In the genomic region with DNA sequence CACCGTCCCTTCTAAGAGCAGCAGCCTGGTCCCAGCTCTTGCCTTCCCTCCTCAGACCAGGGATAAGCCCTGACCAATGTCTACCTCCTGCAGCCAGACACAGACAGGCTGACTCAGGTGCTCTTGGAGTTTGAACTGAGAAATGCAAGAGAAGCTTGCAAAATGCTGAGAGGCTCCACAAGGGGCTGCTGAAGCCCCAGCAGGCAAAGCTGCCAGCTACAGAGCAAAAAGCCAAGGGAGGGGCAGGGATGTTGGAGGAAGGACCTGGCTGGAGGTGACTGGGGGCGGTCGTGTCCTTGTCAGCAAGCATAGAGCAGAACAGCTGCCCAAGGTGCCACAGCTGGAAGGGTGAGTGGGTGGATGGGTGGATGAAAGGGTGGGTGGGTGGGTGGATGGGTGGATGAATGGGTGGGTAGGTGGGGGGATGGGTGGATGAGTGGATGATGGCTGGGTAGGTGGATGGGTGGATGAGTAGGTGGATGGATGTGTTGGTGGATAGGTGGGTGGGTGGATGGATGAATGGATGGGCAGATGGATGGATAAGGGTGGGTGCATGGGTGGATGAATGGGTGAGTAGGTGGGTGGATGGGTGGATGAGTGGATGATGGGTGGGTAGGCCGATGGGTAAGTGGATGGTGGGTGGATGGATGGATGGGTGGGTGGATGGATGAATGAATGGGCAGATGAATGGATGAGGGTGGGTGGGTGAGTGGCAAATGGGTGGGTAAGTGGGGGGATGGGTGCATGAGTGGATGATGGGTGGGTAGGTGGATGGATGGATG, we compare ENCODE assay signal across 14 cellular contexts. TPM values are rescaled to one million over a fixed set of nuclear protein-coding genes. Genes with fewer than 3 reads are reported as not detected.
DNase-seq lines count a peak whose midpoint lies in the region; ATAC-seq and TF ChIP-seq lines count a peak whose summit lies in the region.
"Had no signal": no experiment of that assay in that cellular context is flagged by ENCODE, and none has a peak within 500 bp of the region (broad histone marks: within the 10 kb centered on the region; RNA-seq: fewer than 3 reads in every experiment).

No MANE protein-coding gene starts in this region.

- H3K4me1 ChIP-seq in heart left ventricle (peaks cover 27 to 64% (median 49%) of the 10 kb centered on the region in 12 donors), Panc1 (ENCODE audit: control insufficient read depth, insufficient read depth, low read length) (peaks cover 51% of the 10 kb centered on the region)

- in situ Hi-C loops in Panc1 (cut with HindIII; ENCODE audit: low pct_unique_long_range_greater_than_20kb, low sequenced_read_pairs): no loop called here

- H3K36me3 ChIP-seq in heart left ventricle: no peaks in the 10 kb centered on the region
- H3K36me3 ChIP-seq in Panc1 (ENCODE audit: control insufficient read depth, insufficient read depth, low read length): peaks cover 5% of the 10 kb centered on the region; the same call in 1 of the 2 replicates
- H3K36me3 ChIP-seq: esophagus squamous epithelium, HAP-1, right lobe of liver had no signal

- no peak for TF ChIP-seq CTCF in heart left ventricle (IDR thresholded peaks at IDR 0.05)
- peak; percentile 23; the same call in 1 of the 2 replicates for TF ChIP-seq CTCF in Panc1 (IDR thresholded peaks at IDR 0.05)
- TF ChIP-seq CTCF in choroid plexus epithelial cell (conservative IDR thresholded peaks at IDR 0.05; ENCODE audit: low read depth, low read length): peak; percentile 35

- DNase-seq in heart left ventricle (peak in 3 of 5 donors; percentile 5 to 55 (median 25)), left cardiac atrium (no peak), Panc1 (ENCODE audit: low read depth, low spot score) (no peak), choroid plexus epithelial cell (ENCODE audit: low read depth) (peak; percentile 39), NCI-H1092 (lab: John Stamatoyannopoulos, UW) (no peak), NCI-H1694 (lab: John Stamatoyannopoulos, UW) (no peak), NCI-H1105 (lab: John Stamatoyannopoulos, UW) (no peak)
- DNase-seq: activated T-cell treated with anti-CD3 and anti-CD28 coated beads, Interleukin-2, amount 50 U/mL, for 48 hours; cerebellar nuclear complex; esophagus squamous epithelium; NCI-H2081 treated with DMSO at 0.1 percent for 48 hours had no signal

- BruUV-seq in Panc1 (replicated peaks; lab: Mats Ljungman, UMichigan): no TSS peak

- H3K4me3 ChIP-seq in heart left ventricle (no peak overlapping the region), Panc1 (ENCODE audit: low read depth in 2 of 2, low read length in 2 of 2) (no peak overlapping the region), choroid plexus epithelial cell (ENCODE audit: low read depth, low read length) (no peak overlapping the region)
- H3K4me3 ChIP-seq: esophagus squamous epithelium, HAP-1, right lobe of liver had no signal

- H3K27me3 ChIP-seq in heart left ventricle (no peaks in the 10 kb centered on the region), Panc1 (ENCODE audit: control insufficient read depth, insufficient read depth, low read length) (no peaks in the 10 kb centered on the region)
- H3K27me3 ChIP-seq: esophagus squamous epithelium, right lobe of liver had no signal

- 80 to 83% (median 81%) methylated on average over 4 of the region's 4 CpGs for WGBS in heart left ventricle, 4 donors

- intact Hi-C loops in heart left ventricle (cut with DNase I): no loop called here
- intact Hi-C loops in left cardiac atrium (cut with DNase I): no loop called here
- intact Hi-C loops in Panc1 (cut with micrococcal nuclease; ENCODE audit: unreplicated experiment): no loop called here

- H3K9me3 ChIP-seq in heart left ventricle (no peaks in the 10 kb centered on the region), Panc1 (ENCODE audit: control insufficient read depth, insufficient read depth, low read depth, low read length) (no peaks in the 10 kb centered on the region)
- H3K9me3 ChIP-seq: esophagus squamous epithelium, HAP-1, right lobe of liver had no signal

- TF ChIP-seq POLR2A in heart left ventricle (IDR thresholded peaks at IDR 0.05): no peak

- no peak for ATAC-seq in heart left ventricle
- ATAC-seq in left cardiac atrium: no peak
- no peak for ATAC-seq in Panc1
- ATAC-seq in activated CD4-positive, CD25-positive, alpha-beta regulatory T cell treated with anti-CD3 and anti-CD28 coated beads, Interleukin-2, amount 50 U/mL, for 24 hours: no peak
- ATAC-seq: right lobe of liver had no signal

- POLR2A ChIA-PET in Panc1 (lab: Charles Lee): no interaction called here

- CTCF ChIA-PET in Panc1 (lab: Charles Lee): no interaction called here

- no peak overlapping the region for H3K27ac ChIP-seq in heart left ventricle
- peak overlapping the region; percentile 97; the same call in 1 of the 2 replicates for H3K27ac ChIP-seq in Panc1 (ENCODE audit: low read length)
- H3K27ac ChIP-seq: right lobe of liver had no signal

RNA-seq across cellular contexts. Expression of gene INF2, which starts 4.0 kb away (rescaled TPM):
- total RNA-seq in heart left ventricle (10 to 100 TPM; 26.0 to 58.9 (median 28.8) TPM), left cardiac atrium (10 to 100 TPM; 44.4 to 44.7 TPM), Panc1 (2021; ENCODE audit: unreplicated experiment) (195 TPM)
- 10 to 100 TPM; 27.3 to 32.5 TPM for polyA plus RNA-seq in heart left ventricle
- polyA plus RNA-seq in Panc1 (2012; ENCODE audit: insufficient read length): 179 TPM

RNA-seq across cellular contexts. Expression of gene ADSS1, which starts 38.6 kb away (rescaled TPM):
- 100 to 1,000 TPM in 8 of 9 donors, 10 to 100 TPM in 1; 78.9 to 247 (median 160) TPM for total RNA-seq in heart left ventricle
- polyA plus RNA-seq in heart left ventricle: 100 to 1,000 TPM in 1 of 2 donors, 10 to 100 TPM in 1; 64.7 to 258 TPM
- 100 to 1,000 TPM in 1 of 2 donors, 10 to 100 TPM in 1; 86.2 to 102 TPM for total RNA-seq in left cardiac atrium
- 9.4 TPM for total RNA-seq in Panc1 (2021; ENCODE audit: unreplicated experiment)
- polyA plus RNA-seq in Panc1 (2012; ENCODE audit: insufficient read length): 15.6 TPM

Comparison
In these comparisons a context has a peak if more than half of its experiments do, and no peak if none do; other contexts are left out.
1. DNase-seq: peak in heart left ventricle (3 of 5) and choroid plexus epithelial cell (single experiment); none in left cardiac atrium (single experiment), Panc1 (single experiment), NCI-H1092 (single experiment), NCI-H1694 (single experiment) and NCI-H1105 (single experiment).
2. CTCF ChIP-seq: peak in Panc1 (single experiment) and choroid plexus epithelial cell (single experiment); none in heart left ventricle (0 of 12).